8 cellular contexts compared by ENCODE assay signal in the genomic region with DNA sequence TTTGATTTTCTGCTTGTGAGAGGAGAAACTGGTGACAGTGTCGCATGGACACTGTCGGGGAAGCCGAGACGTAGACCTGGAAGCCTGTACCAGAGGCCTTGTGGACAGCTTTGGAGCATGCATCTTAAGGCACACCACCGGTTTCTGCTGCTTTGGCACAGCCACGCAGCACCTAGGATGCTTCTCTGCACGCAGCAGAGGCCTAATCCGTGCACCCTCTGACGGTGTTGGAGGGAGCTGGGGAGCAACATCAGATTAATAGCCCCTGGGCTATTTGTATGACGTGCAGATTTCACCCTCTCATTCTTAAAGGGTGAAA. TPM values are rescaled to one million over a fixed set of nuclear protein-coding genes. Genes with fewer than 3 reads are reported as not detected.
A peak's percentile ranks its signal among the peaks of the same experiment; 100 is the strongest.
DNase-seq lines count a peak whose midpoint lies in the region; ATAC-seq and TF ChIP-seq lines count a peak whose summit lies in the region.

No MANE protein-coding gene starts in this region.

- peaks cover 0 to 28% (median 5%) of the 10 kb centered on the region in 4 donors for H3K4me1 ChIP-seq in Peyer's patch
- peaks cover 12 to 32% (median 27%) of the 10 kb centered on the region in 4 donors for H3K4me1 ChIP-seq in esophagus muscularis mucosa
- peaks cover 3% of the 10 kb centered on the region for H3K4me1 ChIP-seq in parathyroid adenoma

- peak in 1 of 6 experiments; percentile 16 for TF ChIP-seq CTCF in Peyer's patch (IDR thresholded peaks at IDR 0.05)
- TF ChIP-seq CTCF in esophagus muscularis mucosa (IDR thresholded peaks at IDR 0.05): no peak
- no peak for TF ChIP-seq CTCF in parathyroid adenoma (IDR thresholded peaks at IDR 0.05)

- H3K9me3 ChIP-seq in Peyer's patch (no peaks in the 10 kb centered on the region), esophagus muscularis mucosa (no peaks in the 10 kb centered on the region), parathyroid adenoma (ENCODE audit: control insufficient read depth, low read length) (no peaks in the 10 kb centered on the region)

- H2AFZ ChIP-seq in parathyroid adenoma: peak overlapping the region; percentile 96

- H3K27ac ChIP-seq in Peyer's patch (peak overlapping the region; percentile 73 to 93 (median 87)), esophagus muscularis mucosa (replicated peaks in 1 of 4) (peak overlapping the region; percentile 76 to 83 (median 82)), parathyroid adenoma (peak overlapping the region; percentile 60)

- no peak for TF ChIP-seq EP300 in esophagus muscularis mucosa (IDR thresholded peaks at IDR 0.05)

- WGBS in esophagus muscularis mucosa: 21% methylated on average over 8 of the region's 10 CpGs

- H3K27me3 ChIP-seq in Peyer's patch: no peaks in the 10 kb centered on the region
- no peaks in the 10 kb centered on the region for H3K27me3 ChIP-seq in esophagus muscularis mucosa
- H3K27me3 ChIP-seq in parathyroid adenoma (ENCODE audit: control insufficient read depth, insufficient read depth, low read length): no peaks in the 10 kb centered on the region

- H3K4me3 ChIP-seq in Peyer's patch (peak overlapping the region; percentile 59 to 73 (median 64)), esophagus muscularis mucosa (peak overlapping the region; percentile 78 to 82 (median 80)), parathyroid adenoma (ENCODE audit: low read depth, low read length) (peak overlapping the region; percentile 84)

- DNase-seq in activated CD8-positive, alpha-beta memory T cell treated with anti-CD3 and anti-CD28 coated beads for 24 hours: peak; percentile 62
- DNase-seq in activated CD8-positive, alpha-beta memory T cell treated with anti-CD3 and anti-CD28 coated beads, Interleukin-2, amount 50 U/mL, for 4 hours: no peak
- DNase-seq in Peyer's patch (no peak), esophagus muscularis mucosa (ENCODE audit: extremely low spot score) (no peak), GOT3 (lab: John Stamatoyannopoulos, UW) (no peak), mesenteric fat pad (ENCODE audit: low spot score) (no peak)

- peak overlapping the region; percentile 99 for H3K4me2 ChIP-seq in parathyroid adenoma (ENCODE audit: low read length)

- TF ChIP-seq POLR2A in Peyer's patch (IDR thresholded peaks at IDR 0.05): no peak
- TF ChIP-seq POLR2A in esophagus muscularis mucosa (IDR thresholded peaks at IDR 0.05; ENCODE audit: low read depth): no peak

- H3K36me3 ChIP-seq in Peyer's patch (peaks cover 0 to 21% (median 0%) of the 10 kb centered on the region in 3 donors), esophagus muscularis mucosa (peaks cover 0 to 14% (median 5%) of the 10 kb centered on the region in 4 donors), parathyroid adenoma (ENCODE audit: control insufficient read depth, insufficient read depth, low read length) (no peaks in the 10 kb centered on the region)

- intact Hi-C loops in esophagus muscularis mucosa (cut with DNase I): loop anchor here (2.0 kb wide), 1 partner anchor 210 kb away; no protein-coding TSS in a partner anchor

- ATAC-seq in HG02763 (IDR thresholded peaks at IDR 0.05; ENCODE audit: unreplicated experiment): peak; percentile 35

- no peaks in the 10 kb centered on the region for H3K79me2 ChIP-seq in parathyroid adenoma

- H3K9ac ChIP-seq in parathyroid adenoma: no peak overlapping the region

RNA-seq across cellular contexts. Expression of a gene that starts 30.3 kb away (rescaled TPM):
- not detected for total RNA-seq in Peyer's patch
- total RNA-seq in esophagus muscularis mucosa: not detected
- total RNA-seq in mesenteric fat pad: not detected

RNA-seq across cellular contexts. Expression of a gene that starts 46.5 kb away (rescaled TPM):
- total RNA-seq in Peyer's patch (not detected), esophagus muscularis mucosa (not detected), mesenteric fat pad (not detected)
